Comparison of ENCODE assay signal across 16 cellular contexts in genomic region chr9:104279535-104280215, GRCh38.
DNase-seq lines count a peak whose midpoint lies in the region; ATAC-seq and TF ChIP-seq lines count a peak whose summit lies in the region.
"Had no signal": no experiment of that assay in that cellular context is flagged by ENCODE, and none has a peak within 500 bp of the region (broad histone marks: within the 10 kb centered on the region; RNA-seq: fewer than 3 reads in every experiment).

No MANE protein-coding gene starts in this region.

- no peak overlapping the region for H3K4me3 ChIP-seq in fibroblast of lung (replicated peaks in 1 of 4; ENCODE audit: control extremely low read depth in 1 of 4, insufficient read depth in 1 of 4, low read depth in 3 of 4, low read length in 4 of 4)
- H3K4me3 ChIP-seq in retinal pigment epithelial cell (ENCODE audit: low read length) = no peak overlapping the region
- H3K4me3 ChIP-seq: left lung, skin epidermis had no signal

- H3K9me3 ChIP-seq in fibroblast of lung (ENCODE audit: control insufficient read depth, insufficient read depth, low read depth, low read length) = no peaks in the 10 kb centered on the region

- ATAC-seq in HG03469 (IDR thresholded peaks at IDR 0.05; ENCODE audit: unreplicated experiment) = no peak
- ATAC-seq in GM19023 (IDR thresholded peaks at IDR 0.05; ENCODE audit: unreplicated experiment) = no peak
- ATAC-seq: CD8-positive, alpha-beta T cell; left lung had no signal

- no peak overlapping the region for H3K27ac ChIP-seq in fibroblast of lung (ENCODE audit: insufficient read depth, low read length)
- H3K27ac ChIP-seq: left lung, skin epidermis had no signal

- H3K79me2 ChIP-seq in fibroblast of lung (ENCODE audit: control insufficient read depth, insufficient read depth, low read length) = no peaks in the 10 kb centered on the region

- TF ChIP-seq CTCF in fibroblast of lung (conservative IDR thresholded peaks at IDR 0.05 in 1 of 2, IDR thresholded peaks at IDR 0.05 in 1 of 2; ENCODE audit: low read depth in 1 of 2, low read length in 2 of 2) (no peak), retinal pigment epithelial cell (conservative IDR thresholded peaks at IDR 0.05; ENCODE audit: low read depth, low read length) (no peak)

- no peaks in the 10 kb centered on the region for H4K20me1 ChIP-seq in fibroblast of lung (ENCODE audit: control insufficient read depth, extremely low read depth, insufficient read depth, low read length)

- no peak overlapping the region for H2AFZ ChIP-seq in fibroblast of lung (ENCODE audit: low read length)

- no peaks in the 10 kb centered on the region for H3K36me3 ChIP-seq in fibroblast of lung (ENCODE audit: control insufficient read depth, insufficient read depth, low read length)
- H3K36me3 ChIP-seq: left lung had no signal

- DNase-seq in HCEC 1CT (peak; percentile 73), RPMI7951 (ENCODE audit: low read depth) (peak; percentile 26), fibroblast of lung (ENCODE audit: low read depth in 2 of 2) (peak; percentile 1 to 12), retinal pigment epithelial cell (ENCODE audit: low read depth) (peak; percentile 87)
- DNase-seq in activated effector memory CD4-positive, alpha-beta T cell treated with Interleukin-2 at 50 U/mL for 16 hours = no peak
- DNase-seq: activated CD4-positive, CD25-positive, alpha-beta regulatory T cell treated with anti-CD3 and anti-CD28 coated beads, Interleukin-2, amount 50 U/mL, for 72 hours; activated T-cell treated with anti-CD3 and anti-CD28 coated beads, Interleukin-2, amount 50 U/mL, for 24 hours; amygdala; CD8-positive, alpha-beta T cell; left lung; NCI-H2107; nephron progenitor cell; T-helper 1 cell had no signal

- no peak overlapping the region for H3K9ac ChIP-seq in fibroblast of lung (ENCODE audit: insufficient read depth, low read length)

- H3K4me2 ChIP-seq in fibroblast of lung (ENCODE audit: extremely low read depth, insufficient read depth, low read length) = no peak overlapping the region

- H3K27me3 ChIP-seq in fibroblast of lung (ENCODE audit: control insufficient read depth, insufficient read depth, low read length) = no peaks in the 10 kb centered on the region
- H3K27me3 ChIP-seq: left lung had no signal

- no peaks in the 10 kb centered on the region for H3K4me1 ChIP-seq in fibroblast of lung (ENCODE audit: control insufficient read depth, extremely low read depth, insufficient read depth, low read length)
- H3K4me1 ChIP-seq: left lung had no signal
